Comparison of ENCODE assay signal across 17 cellular contexts in genomic region chr3:175837962-175838361, GRCh38.
A peak's percentile ranks its signal among the peaks of the same experiment; 100 is the strongest.
DNase-seq lines count a peak whose midpoint lies in the region; TF ChIP-seq lines count a peak whose summit lies in the region.
"Had no signal": no experiment of that assay in that cellular context is flagged by ENCODE, and none has a peak within 500 bp of the region (broad histone marks: within the 10 kb centered on the region; RNA-seq: fewer than 3 reads in every experiment).

No MANE protein-coding gene starts in this region.

- H3K79me2 ChIP-seq in MM.1S (ENCODE audit: low read length): no peaks in the 10 kb centered on the region

- H3K4me1 ChIP-seq in HUES6 (ENCODE audit: control insufficient read depth, insufficient read depth, low read length): peaks cover 17% of the 10 kb centered on the region
- H3K4me1 ChIP-seq in vagina: peaks cover 5% of the 10 kb centered on the region
- no peaks in the 10 kb centered on the region for H3K4me1 ChIP-seq in MM.1S (ENCODE audit: low read length)
- H3K4me1 ChIP-seq: A549; BLaER1 treated with 17β-estradiol and CSF1 and Interleukin-3, amounts not matched to agents 10 nM and 100 nM; Caco-2 had no signal

- H3K4me3 ChIP-seq in HUES6 (ENCODE audit: low read depth, low read length): no peak overlapping the region
- H3K4me3 ChIP-seq in fibroblast of villous mesenchyme (ENCODE audit: low read depth, low read length): no peak overlapping the region
- no peak overlapping the region for H3K4me3 ChIP-seq in vagina
- H3K4me3 ChIP-seq in MM.1S (ENCODE audit: low read length): no peak overlapping the region
- H3K4me3 ChIP-seq: A549; BLaER1 treated with 17β-estradiol and CSF1 and Interleukin-3, amounts not matched to agents 10 nM and 100 nM had no signal

- no peaks in the 10 kb centered on the region for H3K27me3 ChIP-seq in HUES6 (ENCODE audit: control insufficient read depth, insufficient read depth, low read length)
- no peaks in the 10 kb centered on the region for H3K27me3 ChIP-seq in vagina
- H3K27me3 ChIP-seq in MM.1S (replicated peaks; ENCODE audit: insufficient read depth, low read length): no peaks in the 10 kb centered on the region
- H3K27me3 ChIP-seq: BLaER1 treated with 17β-estradiol and CSF1 and Interleukin-3, amounts not matched to agents 10 nM and 100 nM had no signal

- POLR2A ChIA-PET in activated CD4-positive, alpha-beta T cell treated with anti-CD3 and anti-CD28 coated beads, Interleukin-2, amount 10 ng/mL, durations not matched to agents 7 days and 5 days (lab: Charles Lee): no interaction called here

- H3F3A ChIP-seq in MM.1S (ENCODE audit: insufficient read depth, low read length): no peaks in the 10 kb centered on the region

- TF ChIP-seq CTCF in fibroblast of villous mesenchyme (IDR thresholded peaks at IDR 0.05; ENCODE audit: insufficient read depth, low read depth, low read length): no peak
- no peak for TF ChIP-seq CTCF in vagina (IDR thresholded peaks at IDR 0.05)
- TF ChIP-seq CTCF in MM.1S (IDR thresholded peaks at IDR 0.05; ENCODE audit: low read length): no peak

- H4K20me1 ChIP-seq in MM.1S (ENCODE audit: insufficient read depth, low read length): no peaks in the 10 kb centered on the region
- H4K20me1 ChIP-seq: BLaER1 treated with 17β-estradiol and CSF1 and Interleukin-3, amounts not matched to agents 10 nM and 100 nM had no signal

- peaks cover under 1% of the 10 kb centered on the region for H3K9me3 Mint-ChIP-seq in activated CD4-positive, alpha-beta T cell treated with anti-CD3 and anti-CD28 coated beads, Interleukin-2, amount 10 ng/mL, durations not matched to agents 7 days and 5 days

- no peak overlapping the region for H3K9ac ChIP-seq in HUES6 (ENCODE audit: low read length)
- H3K9ac ChIP-seq in MM.1S (ENCODE audit: low read length): no peak overlapping the region
- H3K9ac ChIP-seq: BLaER1 treated with 17β-estradiol and CSF1 and Interleukin-3, amounts not matched to agents 10 nM and 100 nM had no signal

- intact Hi-C loops in vagina (cut with DNase I): no loop called here

- H3K9me3 ChIP-seq in HUES6 (ENCODE audit: control insufficient read depth, insufficient read depth, low read depth, low read length) (no peaks in the 10 kb centered on the region; the same call in 1 of the 2 replicates), vagina (no peaks in the 10 kb centered on the region), MM.1S (replicated peaks; ENCODE audit: insufficient read depth, low read length) (no peaks in the 10 kb centered on the region)
- H3K9me3 ChIP-seq: A549; BLaER1 treated with 17β-estradiol and CSF1 and Interleukin-3, amounts not matched to agents 10 nM and 100 nM; Caco-2 had no signal

- H3K36me3 ChIP-seq in HUES6 (ENCODE audit: control insufficient read depth, insufficient read depth, low read length) (no peaks in the 10 kb centered on the region), vagina (no peaks in the 10 kb centered on the region), MM.1S (replicated peaks; ENCODE audit: insufficient read depth, low read length) (no peaks in the 10 kb centered on the region)
- H3K36me3 ChIP-seq: BLaER1 treated with 17β-estradiol and CSF1 and Interleukin-3, amounts not matched to agents 10 nM and 100 nM had no signal

- no peak overlapping the region for H3K4me2 ChIP-seq in MM.1S (ENCODE audit: low read depth, low read length)
- H3K4me2 ChIP-seq: A549; BLaER1 treated with 17β-estradiol and CSF1 and Interleukin-3, amounts not matched to agents 10 nM and 100 nM had no signal

- H3K27ac ChIP-seq in HUES6 (ENCODE audit: low read depth, low read length) (peak overlapping the region; percentile 91; the same call in 1 of the 2 replicates), vagina (peak overlapping the region; percentile 59), MM.1S (ENCODE audit: low read length) (no peak overlapping the region)
- H3K27ac ChIP-seq: 22Rv1; A549; BLaER1 treated with 17β-estradiol and CSF1 and Interleukin-3, amounts not matched to agents 10 nM and 100 nM; C4-2B had no signal

- CTCF ChIA-PET in activated CD4-positive, alpha-beta T cell treated with anti-CD3 and anti-CD28 coated beads, Interleukin-2, amount 10 ng/mL, durations not matched to agents 7 days and 5 days (lab: Charles Lee): no interaction called here

- H3K27ac Mint-ChIP-seq in activated CD4-positive, alpha-beta T cell treated with anti-CD3 and anti-CD28 coated beads, Interleukin-2, amount 10 ng/mL, durations not matched to agents 7 days and 5 days: no peak overlapping the region
- H3K27ac Mint-ChIP-seq: B cell; CD4-positive, alpha-beta T cell; CD8-positive, alpha-beta T cell had no signal

- no peak for TF ChIP-seq POLR2A in vagina (IDR thresholded peaks at IDR 0.05)

- DNase-seq in fibroblast of villous mesenchyme (ENCODE audit: low read depth): peak; percentile 10
- no peak for DNase-seq in vagina (ENCODE audit: extremely low spot score in 2 of 2)
- DNase-seq in MM.1S: no peak
- no peak for DNase-seq in activated CD4-positive, alpha-beta T cell treated with anti-CD3 and anti-CD28 coated beads, Interleukin-2, amount 10 ng/mL, durations not matched to agents 7 days and 5 days
- DNase-seq: AML-193; Caco-2; Calu3; CD4-positive, alpha-beta T cell; CD8-positive, alpha-beta T cell; DMS79 treated with DMSO at 0.1 percent for 48 hours; GF-D8 had no signal

- no peak overlapping the region for H2AFZ ChIP-seq in MM.1S (ENCODE audit: low read length)

- H3K36me3 Mint-ChIP-seq in activated CD4-positive, alpha-beta T cell treated with anti-CD3 and anti-CD28 coated beads, Interleukin-2, amount 10 ng/mL, durations not matched to agents 7 days and 5 days (ENCODE audit: low read depth): no peaks in the 10 kb centered on the region
- H3K36me3 Mint-ChIP-seq: CD8-positive, alpha-beta T cell had no signal

- H3K4me1 Mint-ChIP-seq in activated CD4-positive, alpha-beta T cell treated with anti-CD3 and anti-CD28 coated beads, Interleukin-2, amount 10 ng/mL, durations not matched to agents 7 days and 5 days: no peaks in the 10 kb centered on the region
- H3K4me1 Mint-ChIP-seq: B cell had no signal

- H3K27me3 Mint-ChIP-seq in activated CD4-positive, alpha-beta T cell treated with anti-CD3 and anti-CD28 coated beads, Interleukin-2, amount 10 ng/mL, durations not matched to agents 7 days and 5 days: no peaks in the 10 kb centered on the region
- H3K27me3 Mint-ChIP-seq: B cell; CD4-positive, alpha-beta T cell had no signal

- no peaks in the 10 kb centered on the region for H3K9me2 ChIP-seq in MM.1S (replicated peaks; ENCODE audit: insufficient read depth, low read length)

- H3K4me3 Mint-ChIP-seq in activated CD4-positive, alpha-beta T cell treated with anti-CD3 and anti-CD28 coated beads, Interleukin-2, amount 10 ng/mL, durations not matched to agents 7 days and 5 days: no peak overlapping the region
- H3K4me3 Mint-ChIP-seq: B cell; CD4-positive, alpha-beta T cell; CD8-positive, alpha-beta T cell had no signal
